Comparison of ENCODE assay signal across 9 cellular contexts in the genomic region with DNA sequence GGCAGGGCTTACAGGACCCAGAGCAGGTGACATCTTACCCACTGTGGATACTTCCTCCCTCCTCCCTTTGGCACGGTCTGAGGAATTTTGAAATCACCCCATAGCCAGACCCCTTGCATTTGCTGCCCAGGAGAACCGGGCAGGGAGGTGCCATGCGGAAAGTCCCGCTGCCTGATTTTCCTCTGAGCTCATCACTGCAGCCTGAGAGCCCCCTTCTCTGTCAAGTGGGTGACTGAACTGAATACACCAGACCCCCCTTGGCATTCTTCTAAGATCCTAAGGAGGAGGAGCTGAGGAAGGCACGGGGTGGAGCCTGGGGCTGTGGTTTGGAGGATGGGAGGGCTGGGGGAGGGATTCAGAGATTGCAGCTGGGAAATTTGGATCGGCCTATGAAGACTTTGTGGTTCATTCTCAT.
A peak's percentile ranks its signal among the peaks of the same experiment; 100 is the strongest.
DNase-seq lines count a peak whose midpoint lies in the region; ATAC-seq, FAIRE-seq and TF ChIP-seq lines count a peak whose summit lies in the region.
"Had no signal": no experiment of that assay in that cellular context is flagged by ENCODE, and none has a peak within 500 bp of the region (broad histone marks: within the 10 kb centered on the region; RNA-seq: fewer than 3 reads in every experiment).

No MANE protein-coding gene starts in this region.

- TF ChIP-seq RAD21 in liver (IDR thresholded peaks at IDR 0.05) (no peak), HepG2 (CRISPR knock-in tag; IDR thresholded peaks at IDR 0.05) (no peak)

- no peaks in the 10 kb centered on the region for H3K36me3 ChIP-seq in liver (ENCODE audit: control insufficient read depth in 4 of 4, insufficient read depth in 3 of 4, low read depth in 1 of 4, low read length in 3 of 4)
- H3K36me3 ChIP-seq in HepG2 (replicated peaks in 1 of 2; ENCODE audit: control insufficient read depth in 1 of 2, insufficient read depth in 2 of 2, low read length in 2 of 2), result no peaks in the 10 kb centered on the region
- no peaks in the 10 kb centered on the region for H3K36me3 ChIP-seq in lower lobe of right lung
- no peaks in the 10 kb centered on the region for H3K36me3 ChIP-seq in vagina
- no peaks in the 10 kb centered on the region for H3K36me3 ChIP-seq in adrenal gland (replicated peaks in 1 of 2)

- H4K20me1 ChIP-seq in HepG2 (ENCODE audit: insufficient read depth, low read length), result no peaks in the 10 kb centered on the region

- TF ChIP-seq EP300 in HepG2 (IDR thresholded peaks at IDR 0.05; ENCODE audit: low read depth in 2 of 2, low read length in 2 of 2) (no peak), HepG2 (CRISPR knock-in tag; IDR thresholded peaks at IDR 0.05; ENCODE audit: borderline replicate concordance) (no peak)

- DNase-seq in HepG2 (ENCODE audit: low spot score), result no peak
- peak; percentile 51 to 71 for DNase-seq in cardiac fibroblast (ENCODE audit: low read depth in 2 of 2)
- no peak for DNase-seq in lower lobe of right lung
- no peak for DNase-seq in vagina (ENCODE audit: extremely low spot score in 2 of 2)
- DNase-seq in adrenal gland, result no peak
- no peak for DNase-seq in stimulated activated naive CD8-positive, alpha-beta T cell treated with anti-CD3 and anti-CD28 coated beads, Interleukin-15, Interleukin-2, amounts not matched to agents 100 U/mL and 50 U/mL, for 24 hours
- DNase-seq: effector CD4-positive, alpha-beta T cell had no signal

- H3K4me3 ChIP-seq in liver (ENCODE audit: low read depth in 1 of 3, low read length in 3 of 3) (no peak overlapping the region), HepG2 (replicated peaks in 1 of 3; ENCODE audit: insufficient read depth in 1 of 3, low read depth in 2 of 3, low read length in 3 of 3) (no peak overlapping the region), cardiac fibroblast (replicated peaks in 1 of 2; ENCODE audit: low read depth in 2 of 2, low read length in 2 of 2) (no peak overlapping the region), lower lobe of right lung (peak overlapping the region; percentile 1), vagina (peak overlapping the region in 1 of 2 donors; percentile 6), adrenal gland (no peak overlapping the region)

- H3K9me3 ChIP-seq in liver (ENCODE audit: control insufficient read depth in 4 of 4, low read length in 3 of 4), result no peaks in the 10 kb centered on the region
- H3K9me3 ChIP-seq in HepG2 (ENCODE audit: low read length), result no peaks in the 10 kb centered on the region
- no peaks in the 10 kb centered on the region for H3K9me3 ChIP-seq in lower lobe of right lung
- no peaks in the 10 kb centered on the region for H3K9me3 ChIP-seq in vagina
- H3K9me3 ChIP-seq in adrenal gland (replicated peaks in 1 of 3), result no peaks in the 10 kb centered on the region

- H3K4me2 ChIP-seq in HepG2 (ENCODE audit: low read depth, low read length), result no peak overlapping the region

- peak overlapping the region; percentile 89 to 98 for H3K27ac ChIP-seq in liver (ENCODE audit: low read depth in 1 of 2, low read length in 2 of 2)
- H3K27ac ChIP-seq in HepG2 (ENCODE audit: extremely low read length, insufficient read depth, low read length), result no peak overlapping the region
- peak overlapping the region; percentile 28 for H3K27ac ChIP-seq in lower lobe of right lung
- peak overlapping the region; percentile 27 for H3K27ac ChIP-seq in vagina
- peak overlapping the region in 1 of 5 donors; percentile 20 for H3K27ac ChIP-seq in adrenal gland

- in situ Hi-C loops in HepG2 (cut with HindIII; ENCODE audit: extremely low pct_ligation_motif_present, low pct_unique_long_range_greater_than_20kb), result no loop called here

- 57% methylated on average over 6 of the region's 6 CpGs for WGBS in liver
- WGBS in HepG2 (ENCODE audit: low lambda C conversion rate), result 34% methylated on average over 6 of the region's 6 CpGs
- 55 to 83% (median 80%) methylated on average over 2 to 6 of the region's 6 CpGs for WGBS in adrenal gland, 4 donors

- no peak for FAIRE-seq in HepG2 (lab: Jason Lieb, UNC)

- no peak overlapping the region for H3K9ac ChIP-seq in liver (ENCODE audit: low read depth in 1 of 2, low read length in 2 of 2)
- H3K9ac ChIP-seq in HepG2 (ENCODE audit: insufficient read depth, low read depth, low read length), result no peak overlapping the region

- H3K4me1 ChIP-seq in liver (ENCODE audit: control insufficient read depth in 4 of 4, insufficient read depth in 4 of 4, low read length in 3 of 4), result peaks cover 33 to 92% (median 67%) of the 10 kb centered on the region in 4 donors
- H3K4me1 ChIP-seq in HepG2 (ENCODE audit: insufficient read depth, low read length), result peaks cover 52% of the 10 kb centered on the region
- H3K4me1 ChIP-seq in lower lobe of right lung, result peaks cover 73% of the 10 kb centered on the region
- H3K4me1 ChIP-seq in vagina, result peaks cover 80% of the 10 kb centered on the region
- H3K4me1 ChIP-seq in adrenal gland (replicated peaks in 1 of 2), result peaks cover 0 to 40% of the 10 kb centered on the region in 2 donors

- no peak for TF ChIP-seq POLR2A in HepG2 (IDR thresholded peaks at IDR 0.05; ENCODE audit: insufficient read depth in 1 of 2, low read depth in 2 of 2, low read length in 2 of 2)
- no peak for TF ChIP-seq POLR2A in vagina (IDR thresholded peaks at IDR 0.05)
- TF ChIP-seq POLR2A in adrenal gland (IDR thresholded peaks at IDR 0.05), result no peak

- H3K27me3 ChIP-seq in liver (ENCODE audit: control insufficient read depth in 4 of 4, insufficient read depth in 4 of 4, low read length in 3 of 4) (no peaks in the 10 kb centered on the region), HepG2 (ENCODE audit: control insufficient read depth in 1 of 2, insufficient read depth in 2 of 2, low read length in 2 of 2) (peaks cover 2 to 15% of the 10 kb centered on the region in 2 experiments; a peak in 2 of 5 replicates), lower lobe of right lung (ENCODE audit: low read depth) (no peaks in the 10 kb centered on the region), vagina (no peaks in the 10 kb centered on the region), adrenal gland (no peaks in the 10 kb centered on the region)

- no peak overlapping the region for H2AFZ ChIP-seq in HepG2 (ENCODE audit: low read length)

- POLR2A ChIA-PET in HepG2 (lab: Yijun Ruan, JAX), result no interaction called here

- no peaks in the 10 kb centered on the region for H3K79me2 ChIP-seq in HepG2 (ENCODE audit: insufficient read depth, low read length)

- intact Hi-C loops in HepG2 (cut with micrococcal nuclease; ENCODE audit: unreplicated experiment), result no loop called here
- intact Hi-C loops in lower lobe of right lung (cut with DNase I), result no loop called here
- intact Hi-C loops in vagina (cut with DNase I), result loop anchor here (10.0 kb wide), 1 partner anchor 130 kb away; no protein-coding TSS in a partner anchor
- intact Hi-C loops in adrenal gland (cut with DNase I), result no loop called here

- TF ChIP-seq CTCF in liver (IDR thresholded peaks at IDR 0.05; ENCODE audit: low read depth, low read length, missing input control) (no peak), HepG2 (CRISPR knock-in tag; IDR thresholded peaks at IDR 0.05) (no peak), cardiac fibroblast (IDR thresholded peaks at IDR 0.05; ENCODE audit: low read depth, low read length) (no peak), lower lobe of right lung (IDR thresholded peaks at IDR 0.05) (no peak), vagina (IDR thresholded peaks at IDR 0.05) (no peak), adrenal gland (IDR thresholded peaks at IDR 0.05) (no peak)

- CTCF ChIA-PET in HepG2 (lab: Yijun Ruan, JAX; ENCODE audit: low intra/inter-chr PET ratio, low total read pairs), result no interaction called here

- ATAC-seq in HepG2 (no peak), lower lobe of right lung (peak; percentile 48 to 61)
- no peak for ATAC-seq in activated CD4-positive, CD25-positive, alpha-beta regulatory T cell treated with anti-CD3 and anti-CD28 coated beads, Interleukin-2, amount 50 U/mL, for 24 hours
- no peak for ATAC-seq in stimulated activated naive CD8-positive, alpha-beta T cell treated with anti-CD3 and anti-CD28 coated beads, Interleukin-15, Interleukin-2, amounts not matched to agents 100 U/mL and 50 U/mL, for 24 hours

- no TSS peak for BruUV-seq in HepG2 (replicated peaks; lab: Mats Ljungman, UMichigan)

TF ChIP-seq in HepG2, 621 proteins besides CTCF, POLR2A, EP300 and RAD21 (continues in another document):
- no peak for TF ChIP-seq MTA1 (CRISPR knock-in tag; IDR thresholded peaks at IDR 0.05; ENCODE audit: borderline replicate concordance)
- TF ChIP-seq KLF15 (CRISPR knock-in tag; IDR thresholded peaks at IDR 0.05; ENCODE audit: borderline replicate concordance), result no peak
- TF ChIP-seq SOX6 (IDR thresholded peaks at IDR 0.05), result no peak
- TF ChIP-seq SOX6 (CRISPR knock-in tag; IDR thresholded peaks at IDR 0.05), result no peak
- TF ChIP-seq, protein P1, sequence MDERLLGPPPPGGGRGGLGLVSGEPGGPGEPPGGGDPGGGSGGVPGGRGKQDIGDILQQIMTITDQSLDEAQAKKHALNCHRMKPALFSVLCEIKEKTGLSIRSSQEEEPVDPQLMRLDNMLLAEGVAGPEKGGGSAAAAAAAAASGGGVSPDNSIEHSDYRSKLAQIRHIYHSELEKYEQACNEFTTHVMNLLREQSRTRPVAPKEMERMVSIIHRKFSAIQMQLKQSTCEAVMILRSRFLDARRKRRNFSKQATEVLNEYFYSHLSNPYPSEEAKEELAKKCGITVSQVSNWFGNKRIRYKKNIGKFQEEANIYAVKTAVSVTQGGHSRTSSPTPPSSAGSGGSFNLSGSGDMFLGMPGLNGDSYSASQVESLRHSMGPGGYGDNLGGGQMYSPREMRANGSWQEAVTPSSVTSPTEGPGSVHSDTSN (CRISPR knock-in tag; IDR thresholded peaks at IDR 0.05), result no peak
- TF ChIP-seq NCOA2 (CRISPR knock-in tag; IDR thresholded peaks at IDR 0.05), result no peak
- no peak for TF ChIP-seq HMGA1 (CRISPR knock-in tag; conservative IDR thresholded peaks at IDR 0.05)
- TF ChIP-seq ADNP (CRISPR knock-in tag; IDR thresholded peaks at IDR 0.05), result no peak
- TF ChIP-seq, protein P2, sequence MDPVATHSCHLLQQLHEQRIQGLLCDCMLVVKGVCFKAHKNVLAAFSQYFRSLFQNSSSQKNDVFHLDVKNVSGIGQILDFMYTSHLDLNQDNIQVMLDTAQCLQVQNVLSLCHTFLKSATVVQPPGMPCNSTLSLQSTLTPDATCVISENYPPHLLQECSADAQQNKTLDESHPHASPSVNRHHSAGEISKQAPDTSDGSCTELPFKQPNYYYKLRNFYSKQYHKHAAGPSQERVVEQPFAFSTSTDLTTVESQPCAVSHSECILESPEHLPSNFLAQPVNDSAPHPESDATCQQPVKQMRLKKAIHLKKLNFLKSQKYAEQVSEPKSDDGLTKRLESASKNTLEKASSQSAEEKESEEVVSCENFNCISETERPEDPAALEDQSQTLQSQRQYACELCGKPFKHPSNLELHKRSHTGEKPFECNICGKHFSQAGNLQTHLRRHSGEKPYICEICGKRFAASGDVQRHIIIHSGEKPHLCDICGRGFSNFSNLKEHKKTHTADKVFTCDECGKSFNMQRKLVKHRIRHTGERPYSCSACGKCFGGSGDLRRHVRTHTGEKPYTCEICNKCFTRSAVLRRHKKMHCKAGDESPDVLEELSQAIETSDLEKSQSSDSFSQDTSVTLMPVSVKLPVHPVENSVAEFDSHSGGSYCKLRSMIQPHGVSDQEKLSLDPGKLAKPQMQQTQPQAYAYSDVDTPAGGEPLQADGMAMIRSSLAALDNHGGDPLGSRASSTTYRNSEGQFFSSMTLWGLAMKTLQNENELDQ (CRISPR knock-in tag; IDR thresholded peaks at IDR 0.05; ENCODE audit: borderline replicate concordance), result no peak

Comparison
In these comparisons a context has a peak if more than half of its experiments do, and no peak if none do; other contexts are left out.
1. ATAC-seq: peak in lower lobe of right lung (2 of 2); none in HepG2 (single experiment), activated CD4-positive, CD25-positive, alpha-beta regulatory T cell treated with anti-CD3 and anti-CD28 coated beads, Interleukin-2, amount 50 U/mL, for 24 hours (0 of 2) and stimulated activated naive CD8-positive, alpha-beta T cell treated with anti-CD3 and anti-CD28 coated beads, Interleukin-15, Interleukin-2, amounts not matched to agents 100 U/mL and 50 U/mL, for 24 hours (single experiment).
2. DNase-seq: peak in cardiac fibroblast (2 of 2); none in HepG2 (single experiment), lower lobe of right lung (single experiment), vagina (0 of 2), adrenal gland (0 of 7) and stimulated activated naive CD8-positive, alpha-beta T cell treated with anti-CD3 and anti-CD28 coated beads, Interleukin-15, Interleukin-2, amounts not matched to agents 100 U/mL and 50 U/mL, for 24 hours (single experiment).